9 cellular contexts compared by ENCODE assay signal in genomic region chr14:102046337-102047278, GRCh38. TPM values are rescaled to one million over a fixed set of nuclear protein-coding genes. Genes with fewer than 3 reads are reported as not detected.
A peak's percentile ranks its signal among the peaks of the same experiment; 100 is the strongest.
DNase-seq lines count a peak whose midpoint lies in the region; ATAC-seq and TF ChIP-seq lines count a peak whose summit lies in the region.
"Had no signal": no experiment of that assay in that cellular context is flagged by ENCODE, and none has a peak within 500 bp of the region (broad histone marks: within the 10 kb centered on the region; RNA-seq: fewer than 3 reads in every experiment).

No MANE protein-coding gene starts in this region.

- no peak overlapping the region for H3K27ac Mint-ChIP-seq in MCF 10A (ENCODE audit: low read depth, unreplicated experiment)
- H3K27ac Mint-ChIP-seq in stimulated activated naive B cell treated with anti-CD40 and anti-IgM and Interleukin-4, amounts not matched to agents 10 μg/mL and 1 μg/mL and 100 μg/mL, for 72 hours, result peak overlapping the region; percentile 80
- H3K27ac Mint-ChIP-seq: mesothelial cell of epicardium had no signal

- no peaks in the 10 kb centered on the region for H3K27me3 Mint-ChIP-seq in MCF 10A (ENCODE audit: insufficient read depth, unreplicated experiment)
- no peaks in the 10 kb centered on the region for H3K27me3 Mint-ChIP-seq in stimulated activated naive B cell treated with anti-CD40 and anti-IgM and Interleukin-4, amounts not matched to agents 10 μg/mL and 1 μg/mL and 100 μg/mL, for 72 hours

- peaks cover 77% of the 10 kb centered on the region for H3K36me3 ChIP-seq in NT2/D1 (ENCODE audit: insufficient read depth, insufficient read length, low read length)

- no peaks in the 10 kb centered on the region for H3K27me3 ChIP-seq in NT2/D1 (ENCODE audit: insufficient read depth, insufficient read length)

- no peaks in the 10 kb centered on the region for H3K9me3 Mint-ChIP-seq in MCF 10A (ENCODE audit: unreplicated experiment)
- no peaks in the 10 kb centered on the region for H3K9me3 Mint-ChIP-seq in stimulated activated naive B cell treated with anti-CD40 and anti-IgM and Interleukin-4, amounts not matched to agents 10 μg/mL and 1 μg/mL and 100 μg/mL, for 72 hours
- H3K9me3 Mint-ChIP-seq: mesothelial cell of epicardium had no signal

- DNase-seq in AG20443 (ENCODE audit: low spot score), result peak; percentile 87
- peak; percentile 83 for DNase-seq in NT2/D1 (ENCODE audit: low read depth, low spot score)
- peak; percentile 35 for DNase-seq in MCF 10A (ENCODE audit: unreplicated experiment)
- DNase-seq in iris pigment epithelial cell (ENCODE audit: low read depth), result peak; percentile 42
- peak; percentile 9 for DNase-seq in stimulated activated naive B cell treated with anti-CD40 and anti-IgM and Interleukin-4, amounts not matched to agents 10 μg/mL and 1 μg/mL and 100 μg/mL, for 72 hours
- no peak for DNase-seq in activated gamma-delta T cell treated with Interleukin-2 at 50 U/mL for 16 hours
- no peak for DNase-seq in foreskin melanocyte

- no peak overlapping the region for H3K4me3 Mint-ChIP-seq in MCF 10A (ENCODE audit: unreplicated experiment)
- no peak overlapping the region for H3K4me3 Mint-ChIP-seq in stimulated activated naive B cell treated with anti-CD40 and anti-IgM and Interleukin-4, amounts not matched to agents 10 μg/mL and 1 μg/mL and 100 μg/mL, for 72 hours
- H3K4me3 Mint-ChIP-seq: mesothelial cell of epicardium had no signal

- intact Hi-C loops in MCF 10A (cut with micrococcal nuclease), result no loop called here

- POLR2A ChIA-PET in MCF 10A (lab: Yijun Ruan, JAX), result interaction anchor here (0.6 to 1.2 kb wide), 4 partner anchors 9 to 82 kb away, joined by 3 read pairs; no protein-coding TSS in a partner anchor

- H3K4me1 Mint-ChIP-seq in MCF 10A (ENCODE audit: insufficient read depth, unreplicated experiment), result no peaks in the 10 kb centered on the region
- H3K4me1 Mint-ChIP-seq in stimulated activated naive B cell treated with anti-CD40 and anti-IgM and Interleukin-4, amounts not matched to agents 10 μg/mL and 1 μg/mL and 100 μg/mL, for 72 hours, result no peaks in the 10 kb centered on the region
- H3K4me1 Mint-ChIP-seq: mesothelial cell of epicardium had no signal

- H3K4me3 ChIP-seq in NT2/D1 (ENCODE audit: insufficient read length, low read depth), result no peak overlapping the region

- peaks cover 3% of the 10 kb centered on the region for H3K4me1 ChIP-seq in NT2/D1 (ENCODE audit: insufficient read depth, insufficient read length)

- CTCF ChIA-PET in MCF 10A (lab: Yijun Ruan, JAX), result interaction anchor here (0.6 to 2.9 kb wide), 13 partner anchors 9 to 296 kb away, joined by 3 to 10 read pairs (median 4); no protein-coding TSS in a partner anchor

- H3K36me3 Mint-ChIP-seq in MCF 10A (ENCODE audit: insufficient read depth, unreplicated experiment), result peaks cover 95% of the 10 kb centered on the region
- H3K36me3 Mint-ChIP-seq in stimulated activated naive B cell treated with anti-CD40 and anti-IgM and Interleukin-4, amounts not matched to agents 10 μg/mL and 1 μg/mL and 100 μg/mL, for 72 hours, result peaks cover 57 to 75% of the 10 kb centered on the region in 2 donors

- peak; percentile 70 to 78 for ATAC-seq in stimulated activated naive B cell treated with anti-CD40 and anti-IgM and Interleukin-4, amounts not matched to agents 10 μg/mL and 1 μg/mL and 100 μg/mL, for 72 hours (replicated peaks)

- TF ChIP-seq CTCF in GM12873 (IDR thresholded peaks at IDR 0.05; ENCODE audit: insufficient read depth, low read depth, low read length, missing control alignments) (peak; percentile 35), MCF 10A (IDR thresholded peaks at IDR 0.05; ENCODE audit: unreplicated experiment) (no peak)

- no peaks in the 10 kb centered on the region for H3K9me3 ChIP-seq in NT2/D1 (ENCODE audit: insufficient read depth, low read length)

- H3K9ac ChIP-seq in NT2/D1 (ENCODE audit: insufficient read length, low read depth), result no peak overlapping the region

- BruUV-seq in MCF 10A (replicated peaks; lab: Mats Ljungman, UMichigan), result no TSS peak

RNA-seq across cellular contexts. Expression of gene HSP90AA1, which starts 40.2 kb away (rescaled TPM):
- total RNA-seq in MCF 10A (2022), result 277 and 296 TPM in 2 replicates

Comparison
In these comparisons a context has a peak if more than half of its experiments do, and no peak if none do; other contexts are left out.
1. DNase-seq: peak in AG20443 (single experiment), NT2/D1 (single experiment), MCF 10A (single experiment), iris pigment epithelial cell (single experiment) and stimulated activated naive B cell treated with anti-CD40 and anti-IgM and Interleukin-4, amounts not matched to agents 10 μg/mL and 1 μg/mL and 100 μg/mL, for 72 hours (single experiment); none in activated gamma-delta T cell treated with Interleukin-2 at 50 U/mL for 16 hours (single experiment) and foreskin melanocyte (single experiment).